In genomic region chr6:11613858-11614257, GRCh38 we compare ENCODE assay signal across 12 cellular contexts.
DNase-seq lines count a peak whose midpoint lies in the region; ATAC-seq and TF ChIP-seq lines count a peak whose summit lies in the region.
"Had no signal": no experiment of that assay in that cellular context is flagged by ENCODE, and none has a peak within 500 bp of the region (broad histone marks: within the 10 kb centered on the region; RNA-seq: fewer than 3 reads in every experiment).

No MANE protein-coding gene starts in this region.

- DNase-seq in HCT116 (ENCODE audit: low read depth, low spot score): peak; percentile 8
- peak; percentile 94 for DNase-seq in astrocyte of the cerebellum (ENCODE audit: low read depth)
- peak; percentile 64 for DNase-seq in hepatic stellate cell (ENCODE audit: low spot score)
- no peak for DNase-seq in suprapubic skin (ENCODE audit: low spot score in 2 of 2)
- DNase-seq in nucleus accumbens (lab: John Stamatoyannopoulos, UW): no peak
- DNase-seq in NCI-H1048 (lab: John Stamatoyannopoulos, UW): no peak
- DNase-seq: effector memory CD8-positive, alpha-beta T cell; GDM1; NCI-H510A treated with DMSO at 0.1 percent for 48 hours had no signal

- CTCF ChIA-PET in HCT116 (lab: Charles Lee): no interaction called here

- peak overlapping the region in 1 of 2 experiments; percentile 1; a peak in 1 of 4 replicates for H3K4me3 ChIP-seq in HCT116 (replicated peaks in 1 of 2; ENCODE audit: low read depth in 1 of 2, low read length in 2 of 2)
- no peak overlapping the region for H3K4me3 ChIP-seq in astrocyte of the cerebellum (ENCODE audit: low read depth, low read length)
- no peak overlapping the region for H3K4me3 ChIP-seq in suprapubic skin
- H3K4me3 ChIP-seq: lung had no signal

- no peaks in the 10 kb centered on the region for H3K9me3 ChIP-seq in HCT116 (ENCODE audit: control insufficient read depth in 1 of 2, insufficient read depth in 1 of 2, low read depth in 1 of 2, low read length in 2 of 2)
- H3K9me3 ChIP-seq in suprapubic skin: no peaks in the 10 kb centered on the region

- no peak for TF ChIP-seq RAD21 in HCT116 (IDR thresholded peaks at IDR 0.05; ENCODE audit: low read depth)

- WGBS in suprapubic skin: 50% methylated on average over 4 of the region's 4 CpGs

- in situ Hi-C loops in astrocyte of the cerebellum (cut with HindIII; ENCODE audit: low sequenced_read_pairs): no loop called here

- no peak for TF ChIP-seq POLR2A in HCT116 (IDR thresholded peaks at IDR 0.05; ENCODE audit: borderline replicate concordance, extremely low read depth, insufficient read depth, insufficient read length)
- no peak for TF ChIP-seq POLR2A in suprapubic skin (IDR thresholded peaks at IDR 0.05)

- H2AFZ ChIP-seq in HCT116 (ENCODE audit: low read depth, low read length, poor library complexity, severe bottlenecking): no peak overlapping the region

- H3K27ac ChIP-seq in HCT116 (ENCODE audit: low read depth, low read length): no peak overlapping the region
- peak overlapping the region; percentile 39 for H3K27ac ChIP-seq in suprapubic skin

- TF ChIP-seq CTCF in HCT116 (IDR thresholded peaks at IDR 0.05 in 2 of 3, conservative IDR thresholded peaks at IDR 0.05 in 1 of 3; ENCODE audit: borderline replicate concordance in 1 of 3, insufficient read depth in 1 of 3, low read depth in 2 of 3, low read length in 2 of 3) (no peak), astrocyte of the cerebellum (IDR thresholded peaks at IDR 0.05; ENCODE audit: low read depth, low read length, missing control alignments) (no peak), suprapubic skin (IDR thresholded peaks at IDR 0.05) (no peak)

- H3K4me2 ChIP-seq in HCT116 (ENCODE audit: low read length): peak overlapping the region; percentile 48

- TF ChIP-seq EP300 in suprapubic skin (IDR thresholded peaks at IDR 0.05): no peak

- H3K27me3 ChIP-seq in HCT116 (ENCODE audit: insufficient read depth, low read length) (no peaks in the 10 kb centered on the region), suprapubic skin (no peaks in the 10 kb centered on the region)

- BruUV-seq in HCT116 (replicated peaks; lab: Mats Ljungman, UMichigan): no TSS peak

- POLR2A ChIA-PET in HCT116 (lab: Charles Lee): no interaction called here

- H3K4me1 ChIP-seq in HCT116 (ENCODE audit: control insufficient read depth in 1 of 2, insufficient read depth in 2 of 2, low read length in 2 of 2) (peaks cover 10 to 17% of the 10 kb centered on the region in 2 experiments), suprapubic skin (peaks cover 4% of the 10 kb centered on the region)

- H3K36me3 ChIP-seq in HCT116 (ENCODE audit: control insufficient read depth in 1 of 2, insufficient read depth in 2 of 2, low read length in 2 of 2): no peaks in the 10 kb centered on the region
- H3K36me3 ChIP-seq in suprapubic skin: no peaks in the 10 kb centered on the region

- no peaks in the 10 kb centered on the region for H3K79me2 ChIP-seq in HCT116 (ENCODE audit: insufficient read depth, low read length)

- H3K9ac ChIP-seq in HCT116 (ENCODE audit: low read length): no peak overlapping the region

- intact Hi-C loops in HCT116 (cut with micrococcal nuclease): no loop called here

- H3K9me2 ChIP-seq in HCT116 (ENCODE audit: insufficient read depth): no peaks in the 10 kb centered on the region

- H4K20me1 ChIP-seq in HCT116 (ENCODE audit: insufficient read depth): no peaks in the 10 kb centered on the region

- RAD21 ChIA-PET in HCT116 (lab: Charles Lee; ENCODE audit: low non-redundant PET in 1 of 2, low total read pairs in 2 of 2, uncharacterized antibody in 2 of 2, unreplicated experiment in 2 of 2): no interaction called here

- peak; percentile 56; the same call in 1 of the 2 replicates for ATAC-seq in HCT116
- ATAC-seq in HG03460 (IDR thresholded peaks at IDR 0.05; ENCODE audit: unreplicated experiment): no peak
- ATAC-seq in HG02970 (IDR thresholded peaks at IDR 0.05; ENCODE audit: low FRiP score, unreplicated experiment): no peak
- ATAC-seq: effector memory CD8-positive, alpha-beta T cell had no signal

TF ChIP-seq in HCT116, 20 proteins besides CTCF, POLR2A, EP300 and RAD21:
- TF ChIP-seq EZH2 (IDR thresholded peaks at IDR 0.05): no peak
- TF ChIP-seq EGR1 (IDR thresholded peaks at IDR 0.05; ENCODE audit: low read depth): no peak
- TF ChIP-seq CBX3 (IDR thresholded peaks at IDR 0.05; ENCODE audit: low read depth): no peak
- no peak for TF ChIP-seq ELF1 (IDR thresholded peaks at IDR 0.05; ENCODE audit: borderline replicate concordance, low read depth)
- peak; percentile 17; the same call in 1 of the 2 replicates for TF ChIP-seq SP1 (IDR thresholded peaks at IDR 0.05; ENCODE audit: low read depth)
- TF ChIP-seq YY1 (IDR thresholded peaks at IDR 0.05; ENCODE audit: extremely low read depth, insufficient replicate concordance, low read depth, low read length): no peak
- no peak for TF ChIP-seq CEBPB (IDR thresholded peaks at IDR 0.05; ENCODE audit: low read depth)
- peak; percentile 36; the same call in 1 of the 2 replicates for TF ChIP-seq JUND (IDR thresholded peaks at IDR 0.05)
- 0 out of 2 replicates have a peak, but pooled peaks have one; percentile 8 for TF ChIP-seq SRF (IDR thresholded peaks at IDR 0.05; ENCODE audit: low read depth)
- no peak for TF ChIP-seq ZNF274 (IDR thresholded peaks at IDR 0.05; ENCODE audit: low read depth, low read length)
- no peak for TF ChIP-seq REST (IDR thresholded peaks at IDR 0.05; ENCODE audit: low read depth)
- no peak for TF ChIP-seq EZH2phosphoT487 (IDR thresholded peaks at IDR 0.05; ENCODE audit: borderline replicate concordance)
- TF ChIP-seq MAX (IDR thresholded peaks at IDR 0.05): no peak
- peak; percentile 42; the same call in 1 of the 2 replicates for TF ChIP-seq FOSL1 (IDR thresholded peaks at IDR 0.05; ENCODE audit: low read depth)
- TF ChIP-seq ZBTB33 (IDR thresholded peaks at IDR 0.05; ENCODE audit: extremely low read depth, insufficient replicate concordance, low read length): no peak
- TF ChIP-seq SIN3A (IDR thresholded peaks at IDR 0.05; ENCODE audit: low read depth): no peak
- TF ChIP-seq TCF7L2 (IDR thresholded peaks at IDR 0.05; ENCODE audit: borderline replicate concordance, extremely low read depth, insufficient read depth, insufficient read length): no peak
- TF ChIP-seq ZFX (IDR thresholded peaks at IDR 0.05): no peak
- no peak for TF ChIP-seq ATF3 (IDR thresholded peaks at IDR 0.05)

Comparison
In these comparisons a context has a peak if more than half of its experiments do, and no peak if none do; other contexts are left out.
1. DNase-seq: peak in HCT116 (single experiment), astrocyte of the cerebellum (single experiment) and hepatic stellate cell (single experiment); none in suprapubic skin (0 of 2), nucleus accumbens (0 of 56) and NCI-H1048 (single experiment).